In the genomic region with DNA sequence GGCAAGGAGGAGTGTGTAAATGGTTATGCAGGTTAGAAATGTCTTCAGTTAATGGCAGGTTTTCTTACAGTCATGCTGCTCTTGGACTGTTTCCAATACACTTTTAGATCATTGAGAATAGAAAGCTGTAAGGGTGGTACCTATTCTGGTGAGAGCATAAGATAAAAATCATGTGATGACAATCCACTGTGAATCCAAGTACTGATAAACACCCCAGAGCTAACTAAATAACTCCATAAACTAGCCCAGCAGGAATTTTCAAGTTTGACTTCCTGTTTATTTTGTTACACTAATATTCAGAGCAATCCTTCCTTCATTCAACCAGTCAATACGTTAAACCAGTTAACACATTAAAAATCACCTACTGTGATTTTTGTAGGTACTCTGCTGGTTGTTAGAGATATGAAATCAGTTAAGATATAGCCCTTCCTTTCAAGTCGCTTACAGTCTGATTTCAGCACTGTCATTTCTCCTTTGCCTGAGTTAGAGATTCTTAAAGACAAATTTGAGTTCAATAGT, we compare ENCODE assay signal across 32 cellular contexts. TPM values are rescaled to one million over a fixed set of nuclear protein-coding genes. Genes with fewer than 3 reads are reported as not detected.
DNase-seq lines count a peak whose midpoint lies in the region; ATAC-seq and TF ChIP-seq lines count a peak whose summit lies in the region.
"Had no signal": no experiment of that assay in that cellular context is flagged by ENCODE, and none has a peak within 500 bp of the region (broad histone marks: within the 10 kb centered on the region; RNA-seq: fewer than 3 reads in every experiment).

No MANE protein-coding gene starts in this region.

- intact Hi-C loops in left ventricle myocardium superior (cut with micrococcal nuclease) = no loop called here
- intact Hi-C loops in naive thymus-derived CD4-positive, alpha-beta T cell (cut with micrococcal nuclease) = no loop called here

- peaks cover 93% of the 10 kb centered on the region for H3K36me3 ChIP-seq in cardiac muscle cell
- H3K36me3 ChIP-seq in naive thymus-derived CD4-positive, alpha-beta T cell (ENCODE audit: control insufficient read depth in 2 of 3, insufficient read depth in 3 of 3, low read length in 3 of 3) = no peaks in the 10 kb centered on the region
- H3K36me3 ChIP-seq: colonic mucosa had no signal

- no peak overlapping the region for H3K4me3 ChIP-seq in cardiac muscle cell
- H3K4me3 ChIP-seq in fibroblast of villous mesenchyme (ENCODE audit: low read depth, low read length) = no peak overlapping the region
- H3K4me3 ChIP-seq in naive thymus-derived CD4-positive, alpha-beta T cell (ENCODE audit: low read length) = no peak overlapping the region
- H3K4me3 ChIP-seq: colonic mucosa, GM12878, right atrium auricular region, testis had no signal

- peaks cover 2 to 29% (median 16%) of the 10 kb centered on the region in 5 donors for H3K27me3 Mint-ChIP-seq in naive thymus-derived CD4-positive, alpha-beta T cell
- H3K27me3 Mint-ChIP-seq: memory B cell; stimulated activated naive CD8-positive, alpha-beta T cell treated with anti-CD3 and anti-CD28 coated beads, Interleukin-15, Interleukin-2, amounts not matched to agents 100 ng/mL and 50 ng/mL, for 24 hours had no signal

- peaks cover 14% of the 10 kb centered on the region for H3K4me1 ChIP-seq in cardiac muscle cell (ENCODE audit: low read depth)
- H3K4me1 ChIP-seq in naive thymus-derived CD4-positive, alpha-beta T cell (ENCODE audit: control insufficient read depth in 2 of 2, insufficient read depth in 2 of 2, low read length in 2 of 2) = no peaks in the 10 kb centered on the region
- H3K4me1 ChIP-seq: colonic mucosa, right atrium auricular region, testis had no signal

- ATAC-seq in left ventricle myocardium superior = no peak
- ATAC-seq in naive thymus-derived CD4-positive, alpha-beta T cell = no peak
- no peak for ATAC-seq in HG03097 (IDR thresholded peaks at IDR 0.05; ENCODE audit: low FRiP score, unreplicated experiment)
- no peak for ATAC-seq in HG03520 (IDR thresholded peaks at IDR 0.05; ENCODE audit: unreplicated experiment)
- ATAC-seq: activated CD8-positive, alpha-beta T cell treated with anti-CD3 and anti-CD28 coated beads for 36 hours; GM12878; left lobe of liver; Panc1; T-helper 17 cell had no signal

- no peaks in the 10 kb centered on the region for H3K9me3 ChIP-seq in cardiac muscle cell (ENCODE audit: low read depth)
- no peaks in the 10 kb centered on the region for H3K9me3 ChIP-seq in naive thymus-derived CD4-positive, alpha-beta T cell (ENCODE audit: control insufficient read depth in 2 of 3, low read length in 3 of 3)
- H3K9me3 ChIP-seq: colonic mucosa, right atrium auricular region, testis had no signal

- peaks cover 0 to 2% (median 0%) of the 10 kb centered on the region in 7 donors for H3K4me1 Mint-ChIP-seq in naive thymus-derived CD4-positive, alpha-beta T cell
- H3K4me1 Mint-ChIP-seq: activated naive CD8-positive, alpha-beta T cell treated with anti-CD3 and anti-CD28 coated beads for 36 hours; IgD-negative memory B cell; memory B cell; T-helper 17 cell had no signal

- CTCF ChIA-PET in naive thymus-derived CD4-positive, alpha-beta T cell (lab: Charles Lee) = no interaction called here

- no peaks in the 10 kb centered on the region for H3K27me3 ChIP-seq in cardiac muscle cell
- H3K27me3 ChIP-seq in naive thymus-derived CD4-positive, alpha-beta T cell (ENCODE audit: control insufficient read depth in 2 of 2, insufficient read depth in 2 of 2, low read length in 2 of 2) = no peaks in the 10 kb centered on the region
- H3K27me3 ChIP-seq: colonic mucosa, right atrium auricular region, testis had no signal

- POLR2A ChIA-PET in naive thymus-derived CD4-positive, alpha-beta T cell (lab: Charles Lee) = no interaction called here

- peak overlapping the region; percentile 76 for H3K27ac ChIP-seq in cardiac muscle cell
- H3K27ac ChIP-seq in naive thymus-derived CD4-positive, alpha-beta T cell (ENCODE audit: low read depth, low read length) = no peak overlapping the region
- H3K27ac ChIP-seq: colonic mucosa, right atrium auricular region, testis had no signal

- no peaks in the 10 kb centered on the region for H3K9me3 Mint-ChIP-seq in naive thymus-derived CD4-positive, alpha-beta T cell
- H3K9me3 Mint-ChIP-seq: activated CD8-positive, alpha-beta T cell treated with anti-CD3 and anti-CD28 coated beads for 36 hours; activated naive CD8-positive, alpha-beta T cell treated with anti-CD3 and anti-CD28 coated beads for 36 hours; memory B cell; stimulated activated naive CD8-positive, alpha-beta T cell treated with anti-CD3 and anti-CD28 coated beads, Interleukin-15, Interleukin-2, amounts not matched to agents 100 ng/mL and 50 ng/mL, for 24 hours had no signal

- H3K36me3 Mint-ChIP-seq in naive thymus-derived CD4-positive, alpha-beta T cell = no peaks in the 10 kb centered on the region
- H3K36me3 Mint-ChIP-seq: activated naive CD8-positive, alpha-beta T cell treated with anti-CD3 and anti-CD28 coated beads for 36 hours; IgD-negative memory B cell; memory B cell had no signal

- H3K4me3 Mint-ChIP-seq in naive thymus-derived CD4-positive, alpha-beta T cell = no peak overlapping the region
- H3K4me3 Mint-ChIP-seq: activated CD8-positive, alpha-beta T cell treated with anti-CD3 and anti-CD28 coated beads for 36 hours; activated naive CD8-positive, alpha-beta T cell treated with anti-CD3 and anti-CD28 coated beads for 36 hours; IgD-negative memory B cell; memory B cell; stimulated activated naive CD8-positive, alpha-beta T cell treated with anti-CD3 and anti-CD28 coated beads, Interleukin-15, Interleukin-2, amounts not matched to agents 100 ng/mL and 50 ng/mL, for 24 hours; T-helper 17 cell had no signal

- TF ChIP-seq CTCF in cardiac muscle cell (IDR thresholded peaks at IDR 0.05; ENCODE audit: low read depth, low read length) (no peak), fibroblast of villous mesenchyme (IDR thresholded peaks at IDR 0.05; ENCODE audit: insufficient read depth, low read depth, low read length) (no peak)

- H3K27ac Mint-ChIP-seq in naive thymus-derived CD4-positive, alpha-beta T cell = no peak overlapping the region
- H3K27ac Mint-ChIP-seq: activated CD8-positive, alpha-beta T cell treated with anti-CD3 and anti-CD28 coated beads for 36 hours; activated naive CD8-positive, alpha-beta T cell treated with anti-CD3 and anti-CD28 coated beads for 36 hours; IgD-negative memory B cell; memory B cell; stimulated activated naive CD8-positive, alpha-beta T cell treated with anti-CD3 and anti-CD28 coated beads, Interleukin-15, Interleukin-2, amounts not matched to agents 100 ng/mL and 50 ng/mL, for 24 hours; T-helper 17 cell had no signal

- DNase-seq in cardiac muscle cell (ENCODE audit: low read depth in 1 of 2, low spot score in 1 of 2) = no peak
- DNase-seq in left ventricle myocardium superior = no peak
- peak; percentile 17 for DNase-seq in OCI-M1 (lab: John Stamatoyannopoulos, UW)
- DNase-seq in fibroblast of villous mesenchyme (ENCODE audit: low read depth) = peak; percentile 32
- DNase-seq in naive thymus-derived CD4-positive, alpha-beta T cell = no peak
- DNase-seq in NCI-H526 treated with DMSO at 0.1 percent for 48 hours (lab: John Stamatoyannopoulos, UW) = no peak
- DNase-seq: activated CD8-positive, alpha-beta T cell treated with anti-CD3 and anti-CD28 coated beads for 36 hours; activated naive CD8-positive, alpha-beta T cell treated with anti-CD3 and anti-CD28 coated beads for 36 hours; anterior cingulate cortex; colonic mucosa; effector memory CD4-positive, alpha-beta T cell; erythroblast; glutamatergic neuron; H7; NCI-H1436 treated with DMSO at 0.1 percent for 48 hours; NCI-H2081 treated with DMSO at 0.1 percent for 48 hours; NCI-H510A; Right ventricle myocardium superior; small intestine; stimulated activated CD4-positive, alpha-beta T cell treated with anti-CD3 and anti-CD28 coated beads, Interleukin-2, amount 100 ng/mL, for 24 hours; stimulated activated CD8-positive, alpha-beta memory T cell treated with anti-CD3 and anti-CD28 coated beads, Interleukin-4, amount 100 ng/mL, for 48 hours; T-helper 17 cell; testis had no signal

RNA-seq across cellular contexts. Expression of gene VCAN, which starts 22.6 kb away (rescaled TPM):
- total RNA-seq in cardiac muscle cell (414 and 618 TPM in 2 replicates), left ventricle myocardium superior (16.9 TPM), fibroblast of villous mesenchyme (490 and 730 TPM in 2 replicates)
- 184 and 273 TPM in 2 replicates for polyA plus RNA-seq in cardiac muscle cell
- total RNA-seq in naive thymus-derived CD4-positive, alpha-beta T cell = 100 to 1,000 TPM in 1 of 5 experiments, 10 to 100 TPM in 1, 1 to 10 TPM in 2, under 1 TPM in 1; 0.31 to 563 (median 1.5) TPM
- under 1 TPM; 0.28 to 0.35 TPM for polyA plus RNA-seq in naive thymus-derived CD4-positive, alpha-beta T cell
- total RNA-seq: activated CD8-positive, alpha-beta T cell treated with anti-CD3 and anti-CD28 coated beads for 36 hours; activated naive CD8-positive, alpha-beta T cell treated with anti-CD3 and anti-CD28 coated beads for 36 hours had no signal

Comparison
In these comparisons a context has a peak if more than half of its experiments do, and no peak if none do; other contexts are left out.
1. DNase-seq: peak in OCI-M1 (single experiment) and fibroblast of villous mesenchyme (single experiment); none in cardiac muscle cell (0 of 2), left ventricle myocardium superior (single experiment), naive thymus-derived CD4-positive, alpha-beta T cell (0 of 9) and NCI-H526 treated with DMSO at 0.1 percent for 48 hours (single experiment).